Comparison of ENCODE assay signal across 7 cellular contexts in genomic region chr6:46652603-46653438, GRCh38. TPM values are rescaled to one million over a fixed set of nuclear protein-coding genes. Genes with fewer than 3 reads are reported as not detected.
A peak's percentile ranks its signal among the peaks of the same experiment; 100 is the strongest.
DNase-seq lines count a peak whose midpoint lies in the region; ATAC-seq and TF ChIP-seq lines count a peak whose summit lies in the region.

A gene with protein sequence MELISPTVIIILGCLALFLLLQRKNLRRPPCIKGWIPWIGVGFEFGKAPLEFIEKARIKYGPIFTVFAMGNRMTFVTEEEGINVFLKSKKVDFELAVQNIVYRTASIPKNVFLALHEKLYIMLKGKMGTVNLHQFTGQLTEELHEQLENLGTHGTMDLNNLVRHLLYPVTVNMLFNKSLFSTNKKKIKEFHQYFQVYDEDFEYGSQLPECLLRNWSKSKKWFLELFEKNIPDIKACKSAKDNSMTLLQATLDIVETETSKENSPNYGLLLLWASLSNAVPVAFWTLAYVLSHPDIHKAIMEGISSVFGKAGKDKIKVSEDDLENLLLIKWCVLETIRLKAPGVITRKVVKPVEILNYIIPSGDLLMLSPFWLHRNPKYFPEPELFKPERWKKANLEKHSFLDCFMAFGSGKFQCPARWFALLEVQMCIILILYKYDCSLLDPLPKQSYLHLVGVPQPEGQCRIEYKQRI (minus strand): TSS chr6:46652818. CDS start chr6:46652582, 236 bp downstream.
A gene with protein sequence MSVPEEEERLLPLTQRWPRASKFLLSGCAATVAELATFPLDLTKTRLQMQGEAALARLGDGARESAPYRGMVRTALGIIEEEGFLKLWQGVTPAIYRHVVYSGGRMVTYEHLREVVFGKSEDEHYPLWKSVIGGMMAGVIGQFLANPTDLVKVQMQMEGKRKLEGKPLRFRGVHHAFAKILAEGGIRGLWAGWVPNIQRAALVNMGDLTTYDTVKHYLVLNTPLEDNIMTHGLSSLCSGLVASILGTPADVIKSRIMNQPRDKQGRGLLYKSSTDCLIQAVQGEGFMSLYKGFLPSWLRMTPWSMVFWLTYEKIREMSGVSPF (plus strand): TSS chr6:46652975. CDS start chr6:46653193, 218 bp downstream.

- peak within 1 kb of the TSS; percentile 75 for H3K27ac ChIP-seq in VCaP
- peak within 1 kb of the TSS; percentile 85 to 89 for H3K27ac ChIP-seq in breast epithelium
- no peak within 1 kb of the TSS for H3K27ac ChIP-seq in iPS-18a (ENCODE audit: low read length)

- H3K9me3 ChIP-seq in breast epithelium = no peaks in the 10 kb centered on the region
- H3K9me3 ChIP-seq in iPS-18a (ENCODE audit: control insufficient read depth, low read depth, low read length) = no peaks in the 10 kb centered on the region

- peak; percentile 100 for ATAC-seq in GM18511 (IDR thresholded peaks at IDR 0.05; ENCODE audit: unreplicated experiment)
- peak; percentile 97 for ATAC-seq in HG03060 (IDR thresholded peaks at IDR 0.05; ENCODE audit: low read depth, unreplicated experiment)

- intact Hi-C loops in breast epithelium (cut with DNase I; ENCODE audit: low total_unique reads) = no loop called here

- TF ChIP-seq CTCF in VCaP (conservative IDR thresholded peaks at IDR 0.05) (no peak), breast epithelium (IDR thresholded peaks at IDR 0.05) (peak in 1 of 3 donors; percentile 7)

- DNase-seq in NCI-H2107 treated with DMSO at 0.1 percent for 48 hours (lab: John Stamatoyannopoulos, UW; ENCODE audit: unreplicated experiment) = peak; percentile 36
- peak; percentile 90 to 92 for DNase-seq in breast epithelium (ENCODE audit: low spot score in 2 of 2)
- DNase-seq in skeletal muscle cell (ENCODE audit: low read depth) = peak; percentile 25

- H3K4me1 ChIP-seq in breast epithelium (no peaks in the 10 kb centered on the region), iPS-18a (ENCODE audit: control insufficient read depth, low read depth, low read length) (peaks cover 9% of the 10 kb centered on the region)

- TF ChIP-seq POLR2A in breast epithelium (IDR thresholded peaks at IDR 0.05) = peak; percentile 12

- H3K4me3 ChIP-seq in breast epithelium = peak within 1 kb of the TSS; percentile 77 to 94 (median 91)
- peak within 1 kb of the TSS; percentile 95 for H3K4me3 ChIP-seq in iPS-18a (ENCODE audit: low read length)
- H3K4me3 ChIP-seq in skeletal muscle cell (ENCODE audit: low read depth, low read length) = peak within 1 kb of the TSS; percentile 91

- H3K27me3 ChIP-seq in breast epithelium = no peaks in the 10 kb centered on the region
- peaks cover 20% of the 10 kb centered on the region for H3K27me3 ChIP-seq in iPS-18a (ENCODE audit: control insufficient read depth, insufficient read depth, low read length)

- H3K9ac ChIP-seq in iPS-18a (ENCODE audit: low read length) = peak within 1 kb of the TSS; percentile 78

- H3K36me3 ChIP-seq in breast epithelium = no peaks in the 10 kb centered on the region
- H3K36me3 ChIP-seq in iPS-18a (ENCODE audit: control insufficient read depth, low read depth, low read length) = no peaks in the 10 kb centered on the region

RNA-seq across cellular contexts. Expression of the first gene that starts in this region (rescaled TPM):
- total RNA-seq in breast epithelium = 10 to 100 TPM in 1 of 3 donors, 1 to 10 TPM in 2; 1.6 to 12.3 (median 6.9) TPM

RNA-seq across cellular contexts. Expression of the second gene that starts in this region (rescaled TPM):
- total RNA-seq in breast epithelium = 10 to 100 TPM; 27.0 to 81.7 (median 37.4) TPM

Comparison
In these comparisons a context has a peak if more than half of its experiments do, and no peak if none do; other contexts are left out.
1. DNase-seq: peak in every context shown above with its lines; median percentile 91 in breast epithelium; 36 in NCI-H2107 treated with DMSO at 0.1 percent for 48 hours; 25 in skeletal muscle cell.